ENCODE assay signal across 26 cellular contexts in genomic region chr17:73833779-73834613, GRCh38.
A peak's percentile ranks its signal among the peaks of the same experiment; 100 is the strongest.
DNase-seq lines count a peak whose midpoint lies in the region; ATAC-seq and TF ChIP-seq lines count a peak whose summit lies in the region.
"Had no signal": no experiment of that assay in that cellular context is flagged by ENCODE, and none has a peak within 500 bp of the region (broad histone marks: within the 10 kb centered on the region; RNA-seq: fewer than 3 reads in every experiment).

No MANE protein-coding gene starts in this region.

- H4K20me1 ChIP-seq in GM23338 (replicated peaks; ENCODE audit: insufficient read depth) (no peaks in the 10 kb centered on the region), neural progenitor cell (ENCODE audit: low read depth) (no peaks in the 10 kb centered on the region), hepatocyte (ENCODE audit: insufficient read depth, poor library complexity, severe bottlenecking) (no peaks in the 10 kb centered on the region)

- H3K4me3 Mint-ChIP-seq in GM23338 (no peak overlapping the region), neural progenitor cell (no peak overlapping the region)
- H3K4me3 Mint-ChIP-seq: activated naive CD4-positive, alpha-beta T cell treated with anti-CD3 and anti-CD28 coated beads, Interleukin-2, amount 50 U/mL, for 24 hours; B cell; mesothelial cell of epicardium; naive B cell had no signal

- H2AFZ ChIP-seq in GM23338, result peak overlapping the region; percentile 76
- no peak overlapping the region for H2AFZ ChIP-seq in neural progenitor cell (replicated peaks)
- H2AFZ ChIP-seq in hepatocyte, result no peak overlapping the region

- no peaks in the 10 kb centered on the region for H3K36me3 ChIP-seq in GM23338 (ENCODE audit: insufficient read depth)
- H3K36me3 ChIP-seq in neural progenitor cell, result no peaks in the 10 kb centered on the region
- no peaks in the 10 kb centered on the region for H3K36me3 ChIP-seq in hepatocyte (replicated peaks; ENCODE audit: insufficient read depth, low read depth)
- no peaks in the 10 kb centered on the region for H3K36me3 ChIP-seq in Peyer's patch
- H3K36me3 ChIP-seq: HAP-1, SJCRH30, stomach, tibial artery had no signal

- TF ChIP-seq CTCF in GM23338 (conservative IDR thresholded peaks at IDR 0.05; ENCODE audit: low read depth in 2 of 2), result no peak
- no peak for TF ChIP-seq CTCF in neural progenitor cell (IDR thresholded peaks at IDR 0.05)
- no peak for TF ChIP-seq CTCF in hepatocyte (IDR thresholded peaks at IDR 0.05; ENCODE audit: poor library complexity)
- no peak for TF ChIP-seq CTCF in Peyer's patch (IDR thresholded peaks at IDR 0.05)

- H3K4me1 ChIP-seq in GM23338 (ENCODE audit: insufficient read depth) (peaks cover 2% of the 10 kb centered on the region; the same call in 1 of the 2 replicates), neural progenitor cell (no peaks in the 10 kb centered on the region), hepatocyte (ENCODE audit: insufficient read depth) (no peaks in the 10 kb centered on the region), Peyer's patch (no peaks in the 10 kb centered on the region)
- H3K4me1 ChIP-seq: HAP-1, tibial artery had no signal

- no peak overlapping the region for H3K9ac ChIP-seq in neural progenitor cell

- no peaks in the 10 kb centered on the region for H3K79me2 ChIP-seq in GM23338 (replicated peaks; ENCODE audit: insufficient read depth)
- no peaks in the 10 kb centered on the region for H3K79me2 ChIP-seq in neural progenitor cell (ENCODE audit: low read depth)
- no peaks in the 10 kb centered on the region for H3K79me2 ChIP-seq in hepatocyte

- H3K4me2 ChIP-seq in GM23338, result no peak overlapping the region
- H3K4me2 ChIP-seq in neural progenitor cell, result no peak overlapping the region
- no peak overlapping the region for H3K4me2 ChIP-seq in hepatocyte

- 68% methylated on average over 18 of the region's 18 CpGs for WGBS in hepatocyte (ENCODE audit: low lambda C conversion rate, missing lambda C conversion rate)

- H3K36me3 Mint-ChIP-seq in GM23338 (ENCODE audit: low read depth), result no peaks in the 10 kb centered on the region; the same call in 2 of the 3 replicates
- H3K36me3 Mint-ChIP-seq in neural progenitor cell, result peaks cover 2% of the 10 kb centered on the region
- H3K36me3 Mint-ChIP-seq: mesothelial cell of epicardium had no signal

- H3K27me3 ChIP-seq in GM23338 (ENCODE audit: insufficient read depth) (no peaks in the 10 kb centered on the region), neural progenitor cell (no peaks in the 10 kb centered on the region), hepatocyte (peaks cover 27% of the 10 kb centered on the region), Peyer's patch (no peaks in the 10 kb centered on the region)
- H3K27me3 ChIP-seq: SJCRH30 had no signal

- H3K27ac Mint-ChIP-seq in GM23338 (no peak overlapping the region), neural progenitor cell (peak overlapping the region; percentile 5)
- H3K27ac Mint-ChIP-seq: activated naive CD4-positive, alpha-beta T cell treated with anti-CD3 and anti-CD28 coated beads, Interleukin-2, amount 50 U/mL, for 24 hours; B cell; mesothelial cell of epicardium had no signal

- H3K9me2 ChIP-seq in GM23338 (ENCODE audit: insufficient read depth) (0 out of 2 replicates have a peak, but pooled peaks cover 3% of the 10 kb centered on the region), hepatocyte (replicated peaks; ENCODE audit: insufficient read depth) (no peaks in the 10 kb centered on the region)

- no peak overlapping the region for H3K27ac ChIP-seq in GM23338 (ENCODE audit: low read depth)
- H3K27ac ChIP-seq in neural progenitor cell, result no peak overlapping the region
- H3K27ac ChIP-seq in hepatocyte, result no peak overlapping the region
- no peak overlapping the region for H3K27ac ChIP-seq in Peyer's patch
- H3K27ac ChIP-seq: SJCRH30, stomach, tibial artery had no signal

- H3K27me3 Mint-ChIP-seq in GM23338 (ENCODE audit: insufficient read depth, low read depth, poor library complexity) (peaks cover 9% of the 10 kb centered on the region), neural progenitor cell (ENCODE audit: insufficient read depth, low read depth) (peaks cover 12% of the 10 kb centered on the region)
- H3K27me3 Mint-ChIP-seq: activated naive CD4-positive, alpha-beta T cell treated with anti-CD3 and anti-CD28 coated beads, Interleukin-2, amount 50 U/mL, for 24 hours; activated T-helper 17 cell treated with anti-CD3 and anti-CD28 coated beads, Interleukin-2, amount 50 U/mL, for 72 hours had no signal

- H3K9me3 ChIP-seq in neural progenitor cell (ENCODE audit: low read depth) (no peaks in the 10 kb centered on the region), hepatocyte (ENCODE audit: low read depth) (no peaks in the 10 kb centered on the region), Peyer's patch (no peaks in the 10 kb centered on the region)
- H3K9me3 ChIP-seq: HAP-1, SJCRH30, tibial artery had no signal

- peaks cover 11% of the 10 kb centered on the region for H3K4me1 Mint-ChIP-seq in GM23338
- peaks cover 24% of the 10 kb centered on the region for H3K4me1 Mint-ChIP-seq in neural progenitor cell
- H3K4me1 Mint-ChIP-seq: B cell, mesothelial cell of epicardium, naive B cell had no signal

- peak; percentile 12 for DNase-seq in NCI-H146 (lab: John Stamatoyannopoulos, UW)
- DNase-seq in NCI-H146 treated with DMSO at 0.1 percent for 48 hours (lab: John Stamatoyannopoulos, UW; ENCODE audit: unreplicated experiment), result no peak
- DNase-seq in GM23338 (ENCODE audit: low spot score), result no peak
- DNase-seq in cerebellar cortex (ENCODE audit: low spot score), result peak; percentile 8
- no peak for DNase-seq in neural progenitor cell (ENCODE audit: low spot score)
- no peak for DNase-seq in hepatocyte (ENCODE audit: low spot score)
- DNase-seq in Peyer's patch, result no peak
- DNase-seq: 8988T; activated CD4-positive, alpha-beta T cell treated with anti-CD3 and anti-CD28 coated beads, Interleukin-2, amount 50 U/mL, for 48 hours; activated CD8-positive, alpha-beta memory T cell treated with anti-CD3 and anti-CD28 coated beads, Interleukin-2, amount 50 U/mL, for 4 hours; caudate nucleus; naive B cell; NCI-H1092 treated with DMSO at 0.1 percent for 48 hours; NCI-H2029; NCI-H524; SJCRH30; small intestine; stimulated activated CD4-positive, alpha-beta T cell treated with anti-CD3 and anti-CD28 coated beads, Interleukin-1b, Interleukin-23, amount 100 ng/mL, for 48 hours; stomach; tibial artery had no signal

- H3K9me3 Mint-ChIP-seq in GM23338, result peaks cover 9% of the 10 kb centered on the region; the same call in 2 of the 3 replicates
- H3K9me3 Mint-ChIP-seq in neural progenitor cell, result peaks cover 10% of the 10 kb centered on the region

- ATAC-seq in GM23338 (no peak), GM21717 (IDR thresholded peaks at IDR 0.05; ENCODE audit: unreplicated experiment) (no peak)

- H3F3A ChIP-seq in GM23338 (replicated peaks; ENCODE audit: low read depth), result no peaks in the 10 kb centered on the region
- H3F3A ChIP-seq in neural progenitor cell (ENCODE audit: low read depth), result no peaks in the 10 kb centered on the region

- H3K4me3 ChIP-seq in GM23338 (no peak overlapping the region), neural progenitor cell (no peak overlapping the region), hepatocyte (no peak overlapping the region), Peyer's patch (no peak overlapping the region)
- H3K4me3 ChIP-seq: HAP-1, SJCRH30, stomach, tibial artery had no signal

- no peak for TF ChIP-seq POLR2A in Peyer's patch (IDR thresholded peaks at IDR 0.05)

TF ChIP-seq in GM23338, 12 proteins besides CTCF, POLR2A, EP300 and RAD21 (continues in another document):
- TF ChIP-seq CREB1 (CRISPR knock-in tag; IDR thresholded peaks at IDR 0.05; ENCODE audit: low read depth) (no peak), EZH2 (IDR thresholded peaks at IDR 0.05; ENCODE audit: low read depth, unreplicated experiment) (no peak), NANOG (IDR thresholded peaks at IDR 0.05; ENCODE audit: borderline replicate concordance) (no peak), ETS1 (IDR thresholded peaks at IDR 0.05) (no peak), JUNB (IDR thresholded peaks at IDR 0.05; ENCODE audit: unreplicated experiment) (no peak)

Comparison
In these comparisons a context has a peak if more than half of its experiments do, and no peak if none do; other contexts are left out.
1. DNase-seq: peak in NCI-H146 (single experiment) and cerebellar cortex (single experiment); none in NCI-H146 treated with DMSO at 0.1 percent for 48 hours (single experiment), GM23338 (single experiment), neural progenitor cell (single experiment), hepatocyte (single experiment) and Peyer's patch (0 of 3).